In the genomic region with DNA sequence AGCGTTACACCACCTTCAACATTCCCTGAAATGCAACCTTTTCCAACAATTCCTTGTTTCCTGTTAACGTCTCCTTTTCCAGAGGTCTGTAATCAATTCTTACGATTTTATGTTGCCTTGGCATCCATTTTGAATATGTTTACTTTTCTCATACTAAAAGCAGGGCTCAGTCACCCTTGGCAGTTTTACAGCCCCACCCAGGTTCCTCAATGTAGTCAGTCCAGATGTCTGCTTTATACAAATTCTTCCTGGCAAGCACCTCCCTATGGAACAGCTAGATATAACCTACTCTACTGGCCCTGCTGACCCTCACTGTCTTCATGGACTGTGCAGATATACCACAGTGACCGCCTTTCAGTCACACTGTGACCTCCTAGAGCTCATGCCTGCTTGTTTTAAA, we compare ENCODE assay signal across 32 cellular contexts.
"Had no signal": no experiment of that assay in that cellular context is flagged by ENCODE, and none has a peak within 500 bp of the region (broad histone marks: within the 10 kb centered on the region; RNA-seq: fewer than 3 reads in every experiment).

No MANE protein-coding gene starts in this region.

- H3K4me3 Mint-ChIP-seq: activated B cell treated with CpG ODN at 0.5 μM for 24 hours; activated CD8-positive, alpha-beta memory T cell treated with anti-CD3 and anti-CD28 coated beads, Interleukin-2, amount 10 ng/mL, durations not matched to agents 7 days and 5 days; activated CD8-positive, alpha-beta T cell treated with anti-CD3 and anti-CD28 coated beads, Interleukin-2, amount 10 ng/mL, durations not matched to agents 7 days and 5 days; activated naive CD8-positive, alpha-beta T cell; activated T-cell treated with anti-CD3 and anti-CD28 coated beads, Interleukin-2, amount 50 U/mL, for 72 hours; central memory CD8-positive, alpha-beta T cell; naive B cell; nephron progenitor cell; stimulated activated effector memory CD8-positive, alpha-beta T cell treated with anti-CD3 and anti-CD28 coated beads, Interleukin-12 subunit alpha, Interleukin-12 subunit beta, amount 100 ng/mL, for 72 hours; stimulated activated naive CD8-positive, alpha-beta T cell treated with anti-CD3 and anti-CD28 coated beads, Interleukin-15, Interleukin-2, amounts not matched to agents 100 ng/mL and 50 ng/mL, for 24 hours; T-helper 2 cell treated with Interferon-gamma antibody and Interleukin-4, amounts not matched to agents 5 μg/mL and 100 μg/mL, for 36 hours had no signal

- ATAC-seq: activated CD8-positive, alpha-beta memory T cell treated with anti-CD3 and anti-CD28 coated beads, Interleukin-2, amount 10 ng/mL, durations not matched to agents 7 days and 5 days; activated CD8-positive, alpha-beta T cell treated with anti-CD3 and anti-CD28 coated beads, Interleukin-2, amount 10 ng/mL, durations not matched to agents 7 days and 5 days; activated T-cell treated with anti-CD3 and anti-CD28 coated beads, Interleukin-2, amount 50 U/mL, for 72 hours; gastrocnemius medialis; pancreas; sciatic nerve; stimulated activated effector memory CD8-positive, alpha-beta T cell treated with anti-CD3 and anti-CD28 coated beads, Interleukin-12 subunit alpha, Interleukin-12 subunit beta, amount 100 ng/mL, for 72 hours had no signal

- H3K36me3 Mint-ChIP-seq: activated CD8-positive, alpha-beta memory T cell treated with anti-CD3 and anti-CD28 coated beads, Interleukin-2, amount 10 ng/mL, durations not matched to agents 7 days and 5 days; activated naive CD8-positive, alpha-beta T cell; naive B cell; stimulated activated effector memory CD8-positive, alpha-beta T cell treated with anti-CD3 and anti-CD28 coated beads, Interleukin-12 subunit alpha, Interleukin-12 subunit beta, amount 100 ng/mL, for 72 hours had no signal

- H3K9me3 ChIP-seq: esophagus squamous epithelium, gastrocnemius medialis, pancreas, prostate gland, thyroid gland had no signal

- H3K4me1 Mint-ChIP-seq: activated B cell treated with CpG ODN at 0.5 μM for 24 hours; activated CD8-positive, alpha-beta memory T cell treated with anti-CD3 and anti-CD28 coated beads, Interleukin-2, amount 10 ng/mL, durations not matched to agents 7 days and 5 days; central memory CD8-positive, alpha-beta T cell; naive B cell; nephron progenitor cell; stimulated activated effector memory CD8-positive, alpha-beta T cell treated with anti-CD3 and anti-CD28 coated beads, Interleukin-12 subunit alpha, Interleukin-12 subunit beta, amount 100 ng/mL, for 72 hours had no signal

- H3K4me3 ChIP-seq: esophagus squamous epithelium, gastrocnemius medialis, pancreas, prostate gland, skin epidermis, thyroid gland had no signal

- H3K9me3 Mint-ChIP-seq: central memory CD8-positive, alpha-beta T cell; naive B cell; nephron progenitor cell; T-helper 2 cell treated with Interferon-gamma antibody and Interleukin-4, amounts not matched to agents 5 μg/mL and 100 μg/mL, for 36 hours had no signal

- H3K27me3 ChIP-seq: esophagus squamous epithelium, gastrocnemius medialis, pancreas, thyroid gland had no signal

- H3K27ac Mint-ChIP-seq: activated B cell treated with CpG ODN at 0.5 μM for 24 hours; activated CD8-positive, alpha-beta memory T cell treated with anti-CD3 and anti-CD28 coated beads, Interleukin-2, amount 10 ng/mL, durations not matched to agents 7 days and 5 days; activated CD8-positive, alpha-beta T cell treated with anti-CD3 and anti-CD28 coated beads, Interleukin-2, amount 10 ng/mL, durations not matched to agents 7 days and 5 days; activated naive CD8-positive, alpha-beta T cell; activated T-cell treated with anti-CD3 and anti-CD28 coated beads, Interleukin-2, amount 50 U/mL, for 72 hours; naive B cell; nephron progenitor cell; stimulated activated effector memory CD8-positive, alpha-beta T cell treated with anti-CD3 and anti-CD28 coated beads, Interleukin-12 subunit alpha, Interleukin-12 subunit beta, amount 100 ng/mL, for 72 hours; stimulated activated naive CD8-positive, alpha-beta T cell treated with anti-CD3 and anti-CD28 coated beads, Interleukin-15, Interleukin-2, amounts not matched to agents 100 ng/mL and 50 ng/mL, for 24 hours; T-helper 2 cell treated with Interferon-gamma antibody and Interleukin-4, amounts not matched to agents 5 μg/mL and 100 μg/mL, for 36 hours had no signal

- H3K36me3 ChIP-seq: esophagus squamous epithelium, gastrocnemius medialis, pancreas, prostate gland, thyroid gland had no signal

- H3K4me1 ChIP-seq: esophagus squamous epithelium, gastrocnemius medialis, pancreas, prostate gland, thyroid gland had no signal

- H3K27me3 Mint-ChIP-seq: activated B cell treated with CpG ODN at 0.5 μM for 24 hours; activated CD8-positive, alpha-beta memory T cell treated with anti-CD3 and anti-CD28 coated beads, Interleukin-2, amount 10 ng/mL, durations not matched to agents 7 days and 5 days; central memory CD8-positive, alpha-beta T cell; naive B cell; stimulated activated naive CD8-positive, alpha-beta T cell treated with anti-CD3 and anti-CD28 coated beads, Interleukin-15, Interleukin-2, amounts not matched to agents 100 ng/mL and 50 ng/mL, for 24 hours had no signal

- DNase-seq: activated B cell treated with CpG ODN at 0.5 μM for 24 hours; activated CD4-positive, alpha-beta T cell treated with anti-CD3 and anti-CD28 coated beads, Interleukin-2, amount 50 U/mL, for 1 hour; activated CD8-positive, alpha-beta memory T cell treated with anti-CD3 and anti-CD28 coated beads, Interleukin-2, amount 10 ng/mL, durations not matched to agents 7 days and 5 days; activated CD8-positive, alpha-beta T cell treated with anti-CD3 and anti-CD28 coated beads, Interleukin-2, amount 10 ng/mL, durations not matched to agents 7 days and 5 days; activated naive CD4-positive, alpha-beta T cell treated with Interleukin-2 at 50 U/mL for 16 hours; activated T-cell treated with anti-CD3 and anti-CD28 coated beads for 4 hours; activated T-cell treated with anti-CD3 and anti-CD28 coated beads, Interleukin-2, amount 50 U/mL, for 72 hours; anterior cingulate cortex; dermis blood vessel endothelial cell; effector CD8-positive, alpha-beta T cell; esophagus squamous epithelium; gastrocnemius medialis; glutamatergic neuron; islet precursor cell; mammary epithelial cell; naive B cell; nephron progenitor cell; nucleus accumbens; pancreas; retina; stimulated activated CD4-positive, alpha-beta T cell treated with anti-CD3 and anti-CD28 coated beads, Interleukin-12 subunit alpha, Interleukin-12 subunit beta, amount 100 ng/mL, for 4 hours; stimulated activated CD4-positive, alpha-beta T cell treated with anti-CD3 and anti-CD28 coated beads, Interleukin-4, amount 100 ng/mL, for 1 hour; substantia nigra; thyroid gland had no signal
